In the genomic region with DNA sequence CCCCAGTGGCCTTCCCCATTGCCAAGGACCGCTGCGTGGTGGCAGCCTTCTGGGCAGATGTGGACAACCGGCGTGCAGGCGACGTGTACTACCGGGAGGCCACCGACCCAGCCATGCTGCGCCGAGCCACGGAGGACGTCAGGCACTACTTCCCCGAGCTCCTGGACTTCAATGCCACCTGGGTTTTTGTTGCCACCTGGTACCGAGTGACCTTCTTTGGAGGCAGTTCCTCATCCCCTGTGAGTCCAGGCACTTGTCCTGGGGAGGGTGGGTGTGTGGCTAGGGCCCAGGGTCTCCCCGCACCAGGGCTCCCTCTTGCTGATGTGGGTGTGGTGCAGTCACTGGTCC, we compare ENCODE assay signal across 18 cellular contexts.
"Had no signal": no experiment of that assay in that cellular context is flagged by ENCODE, and none has a peak within 500 bp of the region (broad histone marks: within the 10 kb centered on the region; RNA-seq: fewer than 3 reads in every experiment).

No MANE protein-coding gene starts in this region.

- H3K4me1 ChIP-seq: left ventricle myocardium inferior, uterus had no signal

- H3K4me3 ChIP-seq: dorsolateral prefrontal cortex, heart left ventricle, left ventricle myocardium inferior, lung, ovary, smooth muscle cell, uterus had no signal

- H3K36me3 ChIP-seq: neutrophil, ovary, uterus had no signal

- H3K27ac Mint-ChIP-seq: naive thymus-derived CD4-positive, alpha-beta T cell; nephron progenitor cell; progenitor cell of endocrine pancreas had no signal

- H3K4me3 Mint-ChIP-seq: naive thymus-derived CD4-positive, alpha-beta T cell; nephron progenitor cell had no signal

- H3K27ac ChIP-seq: dorsolateral prefrontal cortex, heart left ventricle, left ventricle myocardium inferior, neutrophil, ovary, uterus had no signal

- H3K4me2 ChIP-seq: smooth muscle cell had no signal

- ATAC-seq: naive thymus-derived CD4-positive, alpha-beta T cell had no signal

- H3K9me3 ChIP-seq: neutrophil, ovary had no signal

- H3K27me3 ChIP-seq: dorsolateral prefrontal cortex, heart left ventricle, ovary, uterus had no signal

- DNase-seq: cortex of kidney; effector CD8-positive, alpha-beta T cell; heart left ventricle; hippocampal formation; left ventricle myocardium inferior; mesenchymal stem cell; naive thymus-derived CD4-positive, alpha-beta T cell; nephron progenitor cell; stimulated activated CD4-positive, alpha-beta T cell treated with anti-CD3 and anti-CD28 coated beads, Interleukin-2, amount 100 ng/mL, for 48 hours; stimulated activated naive CD4-positive, alpha-beta T cell treated with Interleukin-2 at 50 U/mL for 16 hours; trophoblast cell; uterus had no signal

- H3K4me1 Mint-ChIP-seq: nephron progenitor cell had no signal

- H3K27me3 Mint-ChIP-seq: naive thymus-derived CD4-positive, alpha-beta T cell had no signal
